1 cellular context compared by ENCODE assay signal in the genomic region with DNA sequence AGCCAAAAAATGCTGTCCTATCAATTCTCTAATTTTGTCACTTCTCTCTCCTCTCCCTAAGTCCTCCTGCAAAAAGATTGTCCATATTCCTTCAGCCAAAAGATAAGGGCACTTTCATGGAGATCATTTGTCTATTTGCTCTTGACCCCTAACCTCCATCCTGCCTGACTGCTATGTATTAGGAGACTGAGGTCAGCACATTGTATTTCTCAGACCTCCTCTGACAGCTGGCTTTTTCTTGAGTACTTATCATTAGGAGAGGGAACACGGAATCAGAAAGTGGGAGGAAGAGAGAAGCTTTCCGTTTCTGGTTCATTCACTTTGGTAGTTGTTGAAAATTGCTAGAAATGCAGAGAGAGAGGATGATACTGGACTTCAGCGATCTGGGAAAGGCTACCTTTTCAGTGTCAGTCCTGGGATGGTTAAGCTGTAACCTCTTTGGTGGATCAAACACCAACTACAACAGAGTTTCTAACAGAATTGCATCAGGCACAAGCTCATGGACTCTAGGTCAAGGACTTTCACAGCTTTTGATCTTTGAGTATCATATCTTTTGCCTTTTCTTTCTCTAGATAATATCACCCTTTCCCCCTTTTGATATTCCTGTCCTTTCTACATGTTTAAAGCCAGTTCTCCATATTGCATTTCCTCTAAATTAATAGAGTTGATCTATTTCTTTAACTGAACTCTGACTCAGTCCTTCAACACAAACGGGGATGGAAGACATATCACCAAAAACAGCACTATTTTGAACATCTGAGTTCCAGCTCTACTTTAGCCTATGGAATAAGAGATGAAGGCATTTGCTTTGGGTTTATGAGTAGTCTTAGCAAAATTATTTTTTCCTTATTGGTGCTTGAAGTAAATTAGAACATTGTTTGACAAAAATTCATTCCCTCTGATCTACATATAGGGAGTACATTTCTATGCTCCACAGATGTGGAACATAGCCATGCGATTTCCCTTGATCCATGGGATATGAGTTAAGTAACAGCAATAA.
TF ChIP-seq lines count a peak whose summit lies in the region.

No MANE protein-coding gene starts in this region.

TF ChIP-seq in HepG2, 621 proteins besides CTCF, POLR2A, EP300 and RAD21 (continued from another document and continues in another):
- TF ChIP-seq, protein P1, sequence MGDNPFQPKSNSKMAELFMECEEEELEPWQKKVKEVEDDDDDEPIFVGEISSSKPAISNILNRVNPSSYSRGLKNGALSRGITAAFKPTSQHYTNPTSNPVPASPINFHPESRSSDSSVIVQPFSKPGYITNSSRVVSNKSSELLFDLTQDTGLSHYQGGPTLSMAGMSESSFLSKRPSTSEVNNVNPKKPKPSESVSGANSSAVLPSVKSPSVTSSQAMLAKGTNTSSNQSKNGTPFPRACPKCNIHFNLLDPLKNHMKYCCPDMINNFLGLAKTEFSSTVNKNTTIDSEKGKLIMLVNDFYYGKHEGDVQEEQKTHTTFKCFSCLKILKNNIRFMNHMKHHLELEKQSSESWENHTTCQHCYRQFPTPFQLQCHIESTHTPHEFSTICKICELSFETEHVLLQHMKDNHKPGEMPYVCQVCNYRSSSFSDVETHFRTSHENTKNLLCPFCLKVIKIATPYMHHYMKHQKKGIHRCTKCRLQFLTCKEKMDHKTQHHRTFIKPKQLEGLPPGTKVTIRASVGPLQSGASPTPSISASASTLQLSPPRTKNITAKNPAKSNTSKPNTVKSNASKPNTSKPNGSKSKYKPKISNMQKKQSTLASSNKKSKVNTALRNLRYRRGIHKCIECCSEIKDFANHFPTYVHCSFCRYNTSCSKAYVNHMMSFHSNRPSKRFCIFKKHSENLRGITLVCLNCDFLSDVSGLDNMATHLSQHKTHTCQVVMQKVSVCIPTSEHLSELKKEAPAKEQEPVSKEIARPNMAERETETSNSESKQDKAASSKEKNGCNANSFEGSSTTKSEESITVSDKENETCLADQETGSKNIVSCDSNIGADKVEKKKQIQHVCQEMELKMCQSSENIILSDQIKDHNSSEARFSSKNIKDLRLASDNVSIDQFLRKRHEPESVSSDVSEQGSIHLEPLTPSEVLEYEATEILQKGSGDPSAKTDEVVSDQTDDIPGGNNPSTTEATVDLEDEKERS (CRISPR knock-in tag; IDR thresholded peaks at IDR 0.05) = no peak; the same call in 1 of the 2 replicates
- TF ChIP-seq SNRNP70 (IDR thresholded peaks at IDR 0.05; ENCODE audit: low read depth, low read length) = no peak
- TF ChIP-seq HNRNPH1 (optimal IDR thresholded peaks at IDR 0.05; ENCODE audit: low read depth, low read length) = no peak
- TF ChIP-seq RBFOX2 (IDR thresholded peaks at IDR 0.05; ENCODE audit: low read depth, low read length) = 0 out of 2 replicates have a peak, but pooled peaks have one; percentile 22
- no peak for TF ChIP-seq RFX3 (CRISPR knock-in tag; IDR thresholded peaks at IDR 0.05)
- TF ChIP-seq SMARCE1 (IDR thresholded peaks at IDR 0.05; ENCODE audit: borderline replicate concordance) = no peak
- TF ChIP-seq HNF4A (CRISPR knock-in tag; IDR thresholded peaks at IDR 0.05) = peak; percentile 97
- TF ChIP-seq ZNF326 (CRISPR knock-in tag; IDR thresholded peaks at IDR 0.05; ENCODE audit: borderline replicate concordance) = no peak
- no peak for TF ChIP-seq PLRG1 (conservative IDR thresholded peaks at IDR 0.05)
- peak; percentile 91 for TF ChIP-seq NR2F2 (IDR thresholded peaks at IDR 0.05; ENCODE audit: borderline replicate concordance, low read depth)
- no peak for TF ChIP-seq MTF1 (CRISPR knock-in tag; IDR thresholded peaks at IDR 0.05)
- TF ChIP-seq, protein P2, sequence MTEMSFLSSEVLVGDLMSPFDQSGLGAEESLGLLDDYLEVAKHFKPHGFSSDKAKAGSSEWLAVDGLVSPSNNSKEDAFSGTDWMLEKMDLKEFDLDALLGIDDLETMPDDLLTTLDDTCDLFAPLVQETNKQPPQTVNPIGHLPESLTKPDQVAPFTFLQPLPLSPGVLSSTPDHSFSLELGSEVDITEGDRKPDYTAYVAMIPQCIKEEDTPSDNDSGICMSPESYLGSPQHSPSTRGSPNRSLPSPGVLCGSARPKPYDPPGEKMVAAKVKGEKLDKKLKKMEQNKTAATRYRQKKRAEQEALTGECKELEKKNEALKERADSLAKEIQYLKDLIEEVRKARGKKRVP (CRISPR knock-in tag; IDR thresholded peaks at IDR 0.05) = peak in 1 of 2 experiments; percentile 98; a peak in 2 of 4 replicates
- TF ChIP-seq ARNT2 (CRISPR knock-in tag; IDR thresholded peaks at IDR 0.05; ENCODE audit: low read depth) = no peak
- TF ChIP-seq ATF6 (CRISPR knock-in tag; conservative IDR thresholded peaks at IDR 0.05) = no peak
- TF ChIP-seq KDM5A (IDR thresholded peaks at IDR 0.05; ENCODE audit: borderline replicate concordance, low read length) = no peak
- no peak for TF ChIP-seq NPAS2 (CRISPR knock-in tag; IDR thresholded peaks at IDR 0.05; ENCODE audit: borderline replicate concordance)
- no peak for TF ChIP-seq GABPA (IDR thresholded peaks at IDR 0.05; ENCODE audit: low read depth, low read length)
- TF ChIP-seq GABPA (CRISPR knock-in tag; IDR thresholded peaks at IDR 0.05; ENCODE audit: low read depth) = no peak
- TF ChIP-seq ERF (CRISPR knock-in tag; IDR thresholded peaks at IDR 0.05) = no peak
- no peak for TF ChIP-seq SNAI1 (CRISPR knock-in tag; IDR thresholded peaks at IDR 0.05; ENCODE audit: borderline replicate concordance)
- TF ChIP-seq ZFAT (CRISPR knock-in tag; conservative IDR thresholded peaks at IDR 0.05) = no peak
- TF ChIP-seq PHF8 (CRISPR knock-in tag; IDR thresholded peaks at IDR 0.05) = no peak
- peak; percentile 55; the same call in 1 of the 2 replicates for TF ChIP-seq HHEX (CRISPR knock-in tag; IDR thresholded peaks at IDR 0.05)
- TF ChIP-seq RARG (CRISPR knock-in tag; IDR thresholded peaks at IDR 0.05; ENCODE audit: low read depth) = no peak
- TF ChIP-seq, protein P3, sequence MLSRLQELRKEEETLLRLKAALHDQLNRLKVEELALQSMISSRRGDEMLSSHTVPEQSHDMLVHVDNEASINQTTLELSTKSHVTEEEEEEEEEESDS (CRISPR knock-in tag; IDR thresholded peaks at IDR 0.05; ENCODE audit: borderline replicate concordance) = 0 out of 2 replicates have a peak, but pooled peaks have one; percentile 26
- peak; percentile 90 for TF ChIP-seq NR2C2 (CRISPR knock-in tag; IDR thresholded peaks at IDR 0.05; ENCODE audit: borderline replicate concordance)
- TF ChIP-seq JUND (CRISPR knock-in tag; IDR thresholded peaks at IDR 0.05) = no peak
- no peak for TF ChIP-seq NFATC3 (CRISPR knock-in tag; IDR thresholded peaks at IDR 0.05)
- no peak for TF ChIP-seq DMAP1 (CRISPR knock-in tag; IDR thresholded peaks at IDR 0.05)
- TF ChIP-seq FOXA1 (IDR thresholded peaks at IDR 0.05) = no peak
- TF ChIP-seq FOXA1 (CRISPR knock-in tag; IDR thresholded peaks at IDR 0.05) = no peak
- TF ChIP-seq ZNF33B (CRISPR knock-in tag; IDR thresholded peaks at IDR 0.05) = no peak
- TF ChIP-seq SP140L (CRISPR knock-in tag; IDR thresholded peaks at IDR 0.05; ENCODE audit: borderline replicate concordance) = no peak
- TF ChIP-seq, protein P4, sequence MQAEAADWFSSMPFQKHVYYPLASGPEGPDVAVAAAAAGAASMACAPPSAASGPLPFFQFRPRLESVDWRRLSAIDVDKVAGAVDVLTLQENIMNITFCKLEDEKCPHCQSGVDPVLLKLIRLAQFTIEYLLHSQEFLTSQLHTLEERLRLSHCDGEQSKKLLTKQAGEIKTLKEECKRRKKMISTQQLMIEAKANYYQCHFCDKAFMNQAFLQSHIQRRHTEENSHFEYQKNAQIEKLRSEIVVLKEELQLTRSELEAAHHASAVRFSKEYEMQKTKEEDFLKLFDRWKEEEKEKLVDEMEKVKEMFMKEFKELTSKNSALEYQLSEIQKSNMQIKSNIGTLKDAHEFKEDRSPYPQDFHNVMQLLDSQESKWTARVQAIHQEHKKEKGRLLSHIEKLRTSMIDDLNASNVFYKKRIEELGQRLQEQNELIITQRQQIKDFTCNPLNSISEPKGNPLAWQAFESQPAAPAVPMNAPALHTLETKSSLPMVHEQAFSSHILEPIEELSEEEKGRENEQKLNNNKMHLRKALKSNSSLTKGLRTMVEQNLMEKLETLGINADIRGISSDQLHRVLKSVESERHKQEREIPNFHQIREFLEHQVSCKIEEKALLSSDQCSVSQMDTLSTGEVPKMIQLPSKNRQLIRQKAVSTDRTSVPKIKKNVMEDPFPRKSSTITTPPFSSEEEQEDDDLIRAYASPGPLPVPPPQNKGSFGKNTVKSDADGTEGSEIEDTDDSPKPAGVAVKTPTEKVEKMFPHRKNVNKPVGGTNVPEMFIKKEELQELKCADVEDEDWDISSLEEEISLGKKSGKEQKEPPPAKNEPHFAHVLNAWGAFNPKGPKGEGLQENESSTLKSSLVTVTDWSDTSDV (CRISPR knock-in tag; IDR thresholded peaks at IDR 0.05) = no peak
- TF ChIP-seq ARHGAP35 (CRISPR knock-in tag; IDR thresholded peaks at IDR 0.05; ENCODE audit: borderline replicate concordance) = no peak
- peak; percentile 89 for TF ChIP-seq BCL6 (CRISPR knock-in tag; IDR thresholded peaks at IDR 0.05)
- no peak for TF ChIP-seq FIP1L1 (IDR thresholded peaks at IDR 0.05; ENCODE audit: borderline replicate concordance, insufficient read depth, low read depth, low read length)
- TF ChIP-seq MAFF (IDR thresholded peaks at IDR 0.05; ENCODE audit: low read depth, low read length) = no peak
- TF ChIP-seq, protein P5, sequence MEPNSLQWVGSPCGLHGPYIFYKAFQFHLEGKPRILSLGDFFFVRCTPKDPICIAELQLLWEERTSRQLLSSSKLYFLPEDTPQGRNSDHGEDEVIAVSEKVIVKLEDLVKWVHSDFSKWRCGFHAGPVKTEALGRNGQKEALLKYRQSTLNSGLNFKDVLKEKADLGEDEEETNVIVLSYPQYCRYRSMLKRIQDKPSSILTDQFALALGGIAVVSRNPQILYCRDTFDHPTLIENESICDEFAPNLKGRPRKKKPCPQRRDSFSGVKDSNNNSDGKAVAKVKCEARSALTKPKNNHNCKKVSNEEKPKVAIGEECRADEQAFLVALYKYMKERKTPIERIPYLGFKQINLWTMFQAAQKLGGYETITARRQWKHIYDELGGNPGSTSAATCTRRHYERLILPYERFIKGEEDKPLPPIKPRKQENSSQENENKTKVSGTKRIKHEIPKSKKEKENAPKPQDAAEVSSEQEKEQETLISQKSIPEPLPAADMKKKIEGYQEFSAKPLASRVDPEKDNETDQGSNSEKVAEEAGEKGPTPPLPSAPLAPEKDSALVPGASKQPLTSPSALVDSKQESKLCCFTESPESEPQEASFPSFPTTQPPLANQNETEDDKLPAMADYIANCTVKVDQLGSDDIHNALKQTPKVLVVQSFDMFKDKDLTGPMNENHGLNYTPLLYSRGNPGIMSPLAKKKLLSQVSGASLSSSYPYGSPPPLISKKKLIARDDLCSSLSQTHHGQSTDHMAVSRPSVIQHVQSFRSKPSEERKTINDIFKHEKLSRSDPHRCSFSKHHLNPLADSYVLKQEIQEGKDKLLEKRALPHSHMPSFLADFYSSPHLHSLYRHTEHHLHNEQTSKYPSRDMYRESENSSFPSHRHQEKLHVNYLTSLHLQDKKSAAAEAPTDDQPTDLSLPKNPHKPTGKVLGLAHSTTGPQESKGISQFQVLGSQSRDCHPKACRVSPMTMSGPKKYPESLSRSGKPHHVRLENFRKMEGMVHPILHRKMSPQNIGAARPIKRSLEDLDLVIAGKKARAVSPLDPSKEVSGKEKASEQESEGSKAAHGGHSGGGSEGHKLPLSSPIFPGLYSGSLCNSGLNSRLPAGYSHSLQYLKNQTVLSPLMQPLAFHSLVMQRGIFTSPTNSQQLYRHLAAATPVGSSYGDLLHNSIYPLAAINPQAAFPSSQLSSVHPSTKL (CRISPR knock-in tag; IDR thresholded peaks at IDR 0.05) = peak; percentile 96
- peak; percentile 95 for TF ChIP-seq CEBPG (CRISPR knock-in tag; IDR thresholded peaks at IDR 0.05)
- TF ChIP-seq, protein P6, sequence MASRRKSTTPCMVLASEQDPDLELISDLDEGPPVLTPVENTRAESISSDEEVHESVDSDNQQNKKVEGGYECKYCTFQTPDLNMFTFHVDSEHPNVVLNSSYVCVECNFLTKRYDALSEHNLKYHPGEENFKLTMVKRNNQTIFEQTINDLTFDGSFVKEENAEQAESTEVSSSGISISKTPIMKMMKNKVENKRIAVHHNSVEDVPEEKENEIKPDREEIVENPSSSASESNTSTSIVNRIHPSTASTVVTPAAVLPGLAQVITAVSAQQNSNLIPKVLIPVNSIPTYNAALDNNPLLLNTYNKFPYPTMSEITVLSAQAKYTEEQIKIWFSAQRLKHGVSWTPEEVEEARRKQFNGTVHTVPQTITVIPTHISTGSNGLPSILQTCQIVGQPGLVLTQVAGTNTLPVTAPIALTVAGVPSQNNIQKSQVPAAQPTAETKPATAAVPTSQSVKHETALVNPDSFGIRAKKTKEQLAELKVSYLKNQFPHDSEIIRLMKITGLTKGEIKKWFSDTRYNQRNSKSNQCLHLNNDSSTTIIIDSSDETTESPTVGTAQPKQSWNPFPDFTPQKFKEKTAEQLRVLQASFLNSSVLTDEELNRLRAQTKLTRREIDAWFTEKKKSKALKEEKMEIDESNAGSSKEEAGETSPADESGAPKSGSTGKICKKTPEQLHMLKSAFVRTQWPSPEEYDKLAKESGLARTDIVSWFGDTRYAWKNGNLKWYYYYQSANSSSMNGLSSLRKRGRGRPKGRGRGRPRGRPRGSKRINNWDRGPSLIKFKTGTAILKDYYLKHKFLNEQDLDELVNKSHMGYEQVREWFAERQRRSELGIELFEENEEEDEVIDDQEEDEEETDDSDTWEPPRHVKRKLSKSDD (CRISPR knock-in tag; IDR thresholded peaks at IDR 0.05; ENCODE audit: low read depth) = peak; percentile 49; the same call in 1 of the 2 replicates
- TF ChIP-seq, protein P7, sequence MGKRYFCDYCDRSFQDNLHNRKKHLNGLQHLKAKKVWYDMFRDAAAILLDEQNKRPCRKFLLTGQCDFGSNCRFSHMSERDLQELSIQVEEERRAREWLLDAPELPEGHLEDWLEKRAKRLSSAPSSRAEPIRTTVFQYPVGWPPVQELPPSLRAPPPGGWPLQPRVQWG (CRISPR knock-in tag; IDR thresholded peaks at IDR 0.05; ENCODE audit: borderline replicate concordance, low read depth) = no peak
- peak; percentile 91 for TF ChIP-seq NCOA2 (CRISPR knock-in tag; IDR thresholded peaks at IDR 0.05)
- no peak for TF ChIP-seq ZNF234 (CRISPR knock-in tag; conservative IDR thresholded peaks at IDR 0.05)
- no peak for TF ChIP-seq ZNF615 (CRISPR knock-in tag; IDR thresholded peaks at IDR 0.05; ENCODE audit: borderline replicate concordance)
- TF ChIP-seq TEAD3 (CRISPR knock-in tag; optimal IDR thresholded peaks at IDR 0.05; ENCODE audit: borderline replicate concordance) = peak; percentile 6
